In genomic region chr10:59885430-59886134, GRCh38 we compare ENCODE assay signal across 8 cellular contexts. TPM values are rescaled to one million over a fixed set of nuclear protein-coding genes. Genes with fewer than 3 reads are reported as not detected.
DNase-seq lines count a peak whose midpoint lies in the region; ATAC-seq and TF ChIP-seq lines count a peak whose summit lies in the region.

No MANE protein-coding gene starts in this region.

- H3K4me2 ChIP-seq in PC-3 (ENCODE audit: low read length): no peak overlapping the region
- no peak overlapping the region for H3K4me2 ChIP-seq in neural progenitor cell

- no peaks in the 10 kb centered on the region for H3K4me1 Mint-ChIP-seq in neural progenitor cell

- H3K4me1 ChIP-seq in lung (ENCODE audit: control insufficient read depth in 2 of 2, insufficient read depth in 2 of 2, low read length in 2 of 2): peaks cover 5 to 13% of the 10 kb centered on the region in 2 donors
- no peaks in the 10 kb centered on the region for H3K4me1 ChIP-seq in PC-3 (ENCODE audit: insufficient read depth, low read length)
- peaks cover 17% of the 10 kb centered on the region for H3K4me1 ChIP-seq in neural progenitor cell
- no peaks in the 10 kb centered on the region for H3K4me1 ChIP-seq in testis

- H3K9me3 ChIP-seq in lung (ENCODE audit: control insufficient read depth in 2 of 2, insufficient read depth in 1 of 2, low read length in 1 of 2): no peaks in the 10 kb centered on the region
- H3K9me3 ChIP-seq in PC-3 (ENCODE audit: low read length): no peaks in the 10 kb centered on the region
- H3K9me3 ChIP-seq in neural progenitor cell (ENCODE audit: low read depth): no peaks in the 10 kb centered on the region
- H3K9me3 ChIP-seq in testis: no peaks in the 10 kb centered on the region

- H3K9me2 ChIP-seq in PC-3 (replicated peaks; ENCODE audit: low read length): no peaks in the 10 kb centered on the region

- H3K27ac Mint-ChIP-seq in neural progenitor cell: no peak overlapping the region

- DNase-seq in NAMALWA (ENCODE audit: low spot score) (peak; percentile 93), lung (ENCODE audit: low spot score) (no peak), PC-3 (no peak), neural progenitor cell (ENCODE audit: low spot score) (no peak), testis (no peak), DMS153 treated with DMSO at 0.1 percent for 48 hours (lab: John Stamatoyannopoulos, UW; ENCODE audit: unreplicated experiment) (no peak)

- H3K9me3 Mint-ChIP-seq in neural progenitor cell: peaks cover 1% of the 10 kb centered on the region

- H3K36me3 ChIP-seq in lung (ENCODE audit: control insufficient read depth in 2 of 2, insufficient read depth in 2 of 2, low read length in 2 of 2) (peaks cover 0 to 5% of the 10 kb centered on the region in 2 donors), PC-3 (ENCODE audit: low read depth, low read length) (peaks cover 7% of the 10 kb centered on the region; the same call in 1 of the 2 replicates), neural progenitor cell (peaks cover 4% of the 10 kb centered on the region), testis (ENCODE audit: low read depth, missing control alignments) (no peaks in the 10 kb centered on the region)

- CTCF ChIA-PET in PC-3 (lab: Charles Lee): no interaction called here

- intact Hi-C loops in PC-3 (cut with micrococcal nuclease) (no loop called here), testis (cut with DNase I; ENCODE audit: low total_unique reads) (no loop called here)

- no peaks in the 10 kb centered on the region for H3K27me3 ChIP-seq in lung (ENCODE audit: control insufficient read depth, insufficient read depth)
- H3K27me3 ChIP-seq in PC-3 (ENCODE audit: low read length): no peaks in the 10 kb centered on the region
- H3K27me3 ChIP-seq in neural progenitor cell: no peaks in the 10 kb centered on the region
- H3K27me3 ChIP-seq in testis: no peaks in the 10 kb centered on the region

- no peak for TF ChIP-seq POLR2A in testis (IDR thresholded peaks at IDR 0.05)

- POLR2A ChIA-PET in PC-3 (lab: Charles Lee; ENCODE audit: unreplicated experiment): interaction anchor here (0.6 kb wide), 1 partner anchor 23 kb away, joined by 3 read pairs; no protein-coding TSS in a partner anchor

- no peaks in the 10 kb centered on the region for H3K27me3 Mint-ChIP-seq in neural progenitor cell (ENCODE audit: insufficient read depth, low read depth)

- H3K4me3 ChIP-seq in lung: no peak overlapping the region
- H3K4me3 ChIP-seq in PC-3 (ENCODE audit: low read length): no peak overlapping the region
- H3K4me3 ChIP-seq in neural progenitor cell: no peak overlapping the region
- no peak overlapping the region for H3K4me3 ChIP-seq in testis

- no peak overlapping the region for H2AFZ ChIP-seq in PC-3 (ENCODE audit: low read length)
- no peak overlapping the region for H2AFZ ChIP-seq in neural progenitor cell (replicated peaks)

- H4K20me1 ChIP-seq in PC-3 (ENCODE audit: low read length) (peaks cover 17% of the 10 kb centered on the region), neural progenitor cell (ENCODE audit: low read depth) (peaks cover 31% of the 10 kb centered on the region)

- no peak overlapping the region for H3K4me3 Mint-ChIP-seq in neural progenitor cell

- peaks cover 19% of the 10 kb centered on the region for H3K36me3 Mint-ChIP-seq in neural progenitor cell

- WGBS in lung, 2 donors: 18 to 59% methylated on average over 8 of the region's 8 CpGs
- 67 to 79% methylated on average over 7 to 8 of the region's 8 CpGs for whole genome bisulfite sequencing in testis, 2 donors

- ATAC-seq in GM18868 (IDR thresholded peaks at IDR 0.05; ENCODE audit: unreplicated experiment) (peak; percentile 65), HG02642 (IDR thresholded peaks at IDR 0.05; ENCODE audit: poor library complexity, unreplicated experiment) (peak; percentile 84), lung (ENCODE audit: insufficient read depth, low FRiP score) (peak; percentile 22), PC-3 (no peak)

- H3K9ac ChIP-seq in PC-3 (ENCODE audit: low read length) (no peak overlapping the region), neural progenitor cell (no peak overlapping the region)

- no peaks in the 10 kb centered on the region for H3F3A ChIP-seq in PC-3 (ENCODE audit: low read length, unreplicated experiment)
- no peaks in the 10 kb centered on the region for H3F3A ChIP-seq in neural progenitor cell (ENCODE audit: low read depth)

- no TSS peak for BruUV-seq in PC-3 (replicated peaks; lab: Mats Ljungman, UMichigan)

- H3K79me2 ChIP-seq in PC-3 (ENCODE audit: low read length): peaks cover 88% of the 10 kb centered on the region
- H3K79me2 ChIP-seq in neural progenitor cell (ENCODE audit: low read depth): peaks cover 94% of the 10 kb centered on the region

- no peak for TF ChIP-seq CTCF in lung (IDR thresholded peaks at IDR 0.05; ENCODE audit: control extremely low read depth, extremely low read depth)
- no peak for TF ChIP-seq CTCF in PC-3 (conservative IDR thresholded peaks at IDR 0.05; ENCODE audit: low read depth, low read length)
- TF ChIP-seq CTCF in neural progenitor cell (IDR thresholded peaks at IDR 0.05): no peak
- no peak for TF ChIP-seq CTCF in testis (IDR thresholded peaks at IDR 0.05)

- H3K27ac ChIP-seq in lung (ENCODE audit: low read depth in 1 of 2, low read length in 1 of 2) (no peak overlapping the region), PC-3 (ENCODE audit: low read length) (no peak overlapping the region), neural progenitor cell (no peak overlapping the region), testis (no peak overlapping the region)

RNA-seq across cellular contexts. Expression of gene CCDC6, which starts 20.8 kb away (rescaled TPM):
- total RNA-seq in lung: 10 to 100 TPM; 42.7 to 77.2 TPM
- polyA plus RNA-seq in lung: 10 to 100 TPM; 13.2 to 13.5 TPM
- total RNA-seq in PC-3 (2014; rRNA removed): 37.6 and 46.1 TPM in 2 replicates
- 23.1 and 29.4 TPM in 2 replicates for total RNA-seq in neural progenitor cell (ENCODE audit: low replicate concordance)
- total RNA-seq in testis: 10 to 100 TPM; 41.7 to 52.2 TPM
- 21.1 TPM for polyA plus RNA-seq in testis (ENCODE audit: insufficient read depth, low read depth, low replicate concordance)
